Comparison of ENCODE assay signal across 10 cellular contexts in the genomic region with DNA sequence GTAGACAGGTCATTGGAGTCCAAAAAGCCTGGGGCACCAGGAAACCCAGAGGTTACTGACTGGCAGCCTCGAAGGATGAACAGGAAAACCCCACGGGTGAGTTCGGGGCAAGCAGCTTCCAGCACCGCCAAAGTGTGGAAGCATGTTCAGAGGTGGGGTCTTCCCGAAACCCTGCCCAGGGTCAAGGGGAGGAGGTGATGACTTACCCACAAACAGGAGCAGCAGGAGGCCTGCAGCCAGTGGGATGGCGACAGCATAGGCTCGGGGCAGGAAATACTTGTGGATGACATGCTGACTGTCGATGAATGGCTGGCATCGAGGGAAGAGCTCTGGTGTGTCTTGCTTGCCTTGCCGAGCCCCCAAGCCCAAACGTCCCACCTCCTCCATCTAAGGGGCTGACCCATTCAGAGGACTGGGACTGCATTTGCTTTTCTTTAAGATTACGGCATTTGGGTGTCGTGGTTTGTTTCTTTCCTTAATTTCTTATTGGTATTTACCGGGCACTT. TPM values are rescaled to one million over a fixed set of nuclear protein-coding genes. Genes with fewer than 3 reads are reported as not detected.
DNase-seq lines count a peak whose midpoint lies in the region; ATAC-seq, FAIRE-seq and TF ChIP-seq lines count a peak whose summit lies in the region.
"Had no signal": no experiment of that assay in that cellular context is flagged by ENCODE, and none has a peak within 500 bp of the region (broad histone marks: within the 10 kb centered on the region; RNA-seq: fewer than 3 reads in every experiment).

No MANE protein-coding gene starts in this region.

- peak overlapping the region; percentile 98 for H3K4me3 Mint-ChIP-seq in activated naive CD8-positive, alpha-beta T cell

- WGBS in HepG2 (ENCODE audit: low lambda C conversion rate), result 77% methylated on average over 12 of the region's 14 CpGs
- 83% methylated on average over 9 of the region's 14 CpGs for WGBS in right lobe of liver (ENCODE audit: insufficient coverage, low coverage, low lambda C conversion rate, missing lambda C conversion rate)

- H3K36me3 Mint-ChIP-seq in activated naive CD8-positive, alpha-beta T cell, result peaks cover 7% of the 10 kb centered on the region

- intact Hi-C loops in HepG2 (cut with micrococcal nuclease; ENCODE audit: unreplicated experiment) (no loop called here), right lobe of liver (cut with DNase I) (no loop called here), lower lobe of right lung (cut with DNase I) (no loop called here)

- H3K27me3 Mint-ChIP-seq in activated naive CD8-positive, alpha-beta T cell, result no peaks in the 10 kb centered on the region

- H4K20me1 ChIP-seq in HepG2 (ENCODE audit: insufficient read depth, low read length), result no peaks in the 10 kb centered on the region

- peak overlapping the region; percentile 99 for H3K4me2 ChIP-seq in HepG2 (ENCODE audit: low read depth, low read length)

- no peak for TF ChIP-seq CTCF in HepG2 (CRISPR knock-in tag; IDR thresholded peaks at IDR 0.05)
- no peak for TF ChIP-seq CTCF in right lobe of liver (IDR thresholded peaks at IDR 0.05)
- no peak for TF ChIP-seq CTCF in lower lobe of right lung (IDR thresholded peaks at IDR 0.05)
- TF ChIP-seq CTCF in GM13977 (IDR thresholded peaks at IDR 0.05; ENCODE audit: extremely low read depth, insufficient read depth, missing control alignments), result no peak

- ATAC-seq in HepG2, result no peak
- ATAC-seq in right lobe of liver, result no peak
- ATAC-seq in lower lobe of right lung, result no peak
- ATAC-seq in HG02623 (IDR thresholded peaks at IDR 0.05; ENCODE audit: unreplicated experiment), result no peak
- no peak for ATAC-seq in HG03571 (IDR thresholded peaks at IDR 0.05; ENCODE audit: unreplicated experiment)

- CTCF ChIA-PET in HepG2 (lab: Yijun Ruan, JAX; ENCODE audit: low intra/inter-chr PET ratio, low total read pairs), result no interaction called here

- peak in 1 of 2 experiments; percentile 36; a peak in 1 of 4 replicates for TF ChIP-seq POLR2A in HepG2 (IDR thresholded peaks at IDR 0.05; ENCODE audit: insufficient read depth in 1 of 2, low read depth in 2 of 2, low read length in 2 of 2)
- TF ChIP-seq POLR2A in right lobe of liver (IDR thresholded peaks at IDR 0.05), result no peak

- POLR2A ChIA-PET in HepG2 (lab: Yijun Ruan, JAX), result interaction anchor here (1.4 kb wide), 1 partner anchor 99 kb away, joined by 3 read pairs; no protein-coding TSS in a partner anchor

- no peak overlapping the region for H2AFZ ChIP-seq in HepG2 (ENCODE audit: low read length)

- FAIRE-seq in HepG2 (lab: Jason Lieb, UNC), result no peak

- H3K4me1 Mint-ChIP-seq in activated naive CD8-positive, alpha-beta T cell (ENCODE audit: low read depth), result peaks cover 45% of the 10 kb centered on the region

- H3K27ac ChIP-seq in HepG2 (ENCODE audit: extremely low read length, insufficient read depth, low read length) (no peak overlapping the region), right lobe of liver (no peak overlapping the region), lower lobe of right lung (no peak overlapping the region)

- H3K36me3 ChIP-seq in HepG2 (replicated peaks in 1 of 2; ENCODE audit: control insufficient read depth in 1 of 2, insufficient read depth in 2 of 2, low read length in 2 of 2), result peaks cover 0 to 2% of the 10 kb centered on the region in 2 experiments; a peak in 2 of 5 replicates
- peaks cover 0 to 2% (median 0%) of the 10 kb centered on the region in 4 donors for H3K36me3 ChIP-seq in right lobe of liver
- H3K36me3 ChIP-seq in lower lobe of right lung, result peaks cover 5% of the 10 kb centered on the region

- peak overlapping the region; percentile 86 to 96 (median 89) for H3K4me3 ChIP-seq in HepG2 (replicated peaks in 1 of 3; ENCODE audit: insufficient read depth in 1 of 3, low read depth in 2 of 3, low read length in 3 of 3)
- peak overlapping the region in 1 of 3 donors; percentile 70 for H3K4me3 ChIP-seq in right lobe of liver
- H3K4me3 ChIP-seq in lower lobe of right lung, result peak overlapping the region; percentile 88

- H3K9ac ChIP-seq in HepG2 (ENCODE audit: insufficient read depth, low read depth, low read length), result peak overlapping the region; percentile 84; the same call in 1 of the 2 replicates

- peaks cover 22% of the 10 kb centered on the region for H3K79me2 ChIP-seq in HepG2 (ENCODE audit: insufficient read depth, low read length)

- DNase-seq in HepG2 (ENCODE audit: low spot score) (no peak), right lobe of liver (no peak), lower lobe of right lung (no peak), COR-L47 (lab: John Stamatoyannopoulos, UW) (no peak), GM13977 (ENCODE audit: low spot score) (no peak)
- DNase-seq: NCI-H1092 treated with DMSO at 0.1 percent for 48 hours; stimulated activated CD4-positive, alpha-beta T cell treated with anti-CD3 and anti-CD28 coated beads, Interleukin-4, amount 100 ng/mL, for 24 hours had no signal

- no peak for TF ChIP-seq RAD21 in HepG2 (CRISPR knock-in tag; IDR thresholded peaks at IDR 0.05)

- peak overlapping the region; percentile 97 for H3K27ac Mint-ChIP-seq in activated naive CD8-positive, alpha-beta T cell

- BruUV-seq in HepG2 (replicated peaks; lab: Mats Ljungman, UMichigan), result no TSS peak

- in situ Hi-C loops in HepG2 (cut with HindIII; ENCODE audit: extremely low pct_ligation_motif_present, low pct_unique_long_range_greater_than_20kb), result loop anchor here (5.0 kb wide), 1 partner anchor 101 kb away; no protein-coding TSS in a partner anchor
- in situ Hi-C loops in GM13977 (cut with MboI; ENCODE audit: low pct_unique_long_range_greater_than_20kb, low sequenced_read_pairs, unreplicated experiment), result no loop called here

- H3K27me3 ChIP-seq in HepG2 (ENCODE audit: control insufficient read depth in 1 of 2, insufficient read depth in 2 of 2, low read length in 2 of 2) (no peaks in the 10 kb centered on the region; a peak in 1 of 5 replicates), right lobe of liver (no peaks in the 10 kb centered on the region), lower lobe of right lung (ENCODE audit: low read depth) (no peaks in the 10 kb centered on the region)

- H3K9me3 ChIP-seq in HepG2 (ENCODE audit: low read length) (no peaks in the 10 kb centered on the region), right lobe of liver (no peaks in the 10 kb centered on the region), lower lobe of right lung (no peaks in the 10 kb centered on the region)

- H3K4me1 ChIP-seq in HepG2 (ENCODE audit: insufficient read depth, low read length), result peaks cover 35% of the 10 kb centered on the region
- H3K4me1 ChIP-seq in right lobe of liver, result peaks cover 0 to 8% (median 3%) of the 10 kb centered on the region in 4 donors
- peaks cover 29% of the 10 kb centered on the region for H3K4me1 ChIP-seq in lower lobe of right lung

- TF ChIP-seq EP300 in HepG2 (IDR thresholded peaks at IDR 0.05; ENCODE audit: low read depth in 2 of 2, low read length in 2 of 2) (no peak), HepG2 (CRISPR knock-in tag; IDR thresholded peaks at IDR 0.05; ENCODE audit: borderline replicate concordance) (no peak)

- no peaks in the 10 kb centered on the region for H3K9me3 Mint-ChIP-seq in activated naive CD8-positive, alpha-beta T cell (ENCODE audit: low read depth)

RNA-seq across cellular contexts. Expression of a gene that starts 1.3 kb away (rescaled TPM):
- total RNA-seq in HepG2 (2016; rRNA removed; fragmentation: Illumina TruSeq; extraction: Trizol), result 17.5 and 24.8 TPM in 2 replicates
- 20.0 and 27.3 TPM in 2 replicates for total RNA-seq in HepG2 (2016; cell fraction: cytosol; rRNA removed; fragmentation: Illumina TruSeq; extraction: Trizol; ENCODE audit: low read depth)
- total RNA-seq in HepG2 (2016; cell fraction: insoluble cytoplasmic fraction; rRNA removed; fragmentation: Illumina TruSeq; extraction: Trizol), result 14.9 and 23.0 TPM in 2 replicates
- 31.4 and 35.9 TPM in 2 replicates for total RNA-seq in HepG2 (2016; cell fraction: membrane; rRNA removed; fragmentation: Illumina TruSeq; extraction: Trizol)
- total RNA-seq in HepG2 (2016; cell fraction: nucleus; rRNA removed; fragmentation: Illumina TruSeq; extraction: Trizol), result 18.6 and 22.0 TPM in 2 replicates
- polyA plus RNA-seq in HepG2 (2011; rRNA removed), result 35.3 and 38.6 TPM in 2 replicates
- polyA plus RNA-seq in HepG2 (2011; cell fraction: cytosol; rRNA removed), result 30.5 and 35.2 TPM in 2 replicates
- 36.6 and 37.4 TPM in 2 replicates for polyA plus RNA-seq in HepG2 (2011; cell fraction: nucleus; rRNA removed)
- polyA plus RNA-seq in HepG2 (2012), result 21.4 and 25.3 TPM in 2 replicates
- 32.5 and 40.9 TPM in 2 replicates for polyA plus RNA-seq in HepG2 (2016; cell fraction: cytosol; fragmentation: Illumina TruSeq; extraction: Trizol; ENCODE audit: low read depth)
- 30.7 and 34.8 TPM in 2 replicates for polyA plus RNA-seq in HepG2 (2016; cell fraction: insoluble cytoplasmic fraction; fragmentation: Illumina TruSeq; extraction: Trizol; ENCODE audit: low read depth)
- 49.8 and 53.8 TPM in 2 replicates for polyA plus RNA-seq in HepG2 (2016; cell fraction: membrane; fragmentation: Illumina TruSeq; extraction: Trizol; ENCODE audit: low read depth)
- 49.9 and 52.5 TPM in 2 replicates for polyA plus RNA-seq in HepG2 (2016; cell fraction: nucleus; fragmentation: Illumina TruSeq; extraction: Trizol; ENCODE audit: insufficient read depth, low read depth)
- 68.5 and 193 TPM in 2 replicates for polyA minus RNA-seq in HepG2 (2011; rRNA and poly(A)+ RNA removed; ENCODE audit: low replicate concordance)
- 12.9 and 15.4 TPM in 2 replicates for polyA minus RNA-seq in HepG2 (2011; cell fraction: cytosol; rRNA and poly(A)+ RNA removed)
- polyA minus RNA-seq in HepG2 (2011; cell fraction: nucleus; rRNA and poly(A)+ RNA removed), result 34.8 and 35.4 TPM in 2 replicates
- 10 to 100 TPM; 10.6 to 19.1 (median 13.9) TPM for total RNA-seq in right lobe of liver
- total RNA-seq in lower lobe of right lung, result 33.7 TPM

RNA-seq across cellular contexts. Expression of a gene that starts 5.8 kb away (rescaled TPM):
- total RNA-seq in HepG2 (2016; rRNA removed; fragmentation: Illumina TruSeq; extraction: Trizol) (0.20 TPM in 1 of 2 replicates, not detected in the other), right lobe of liver (under 1 TPM in 3 of 6 experiments, not detected in 3; 0.58 to 0.81 (median 0.70) TPM), lower lobe of right lung (11.5 TPM)
- 0.51 TPM in 1 of 2 replicates, not detected in the other for total RNA-seq in HepG2 (2016; cell fraction: cytosol; rRNA removed; fragmentation: Illumina TruSeq; extraction: Trizol; ENCODE audit: low read depth)
- 0.15 TPM in 1 of 2 replicates, not detected in the other for total RNA-seq in HepG2 (2016; cell fraction: insoluble cytoplasmic fraction; rRNA removed; fragmentation: Illumina TruSeq; extraction: Trizol)
- total RNA-seq in HepG2 (2016; cell fraction: membrane; rRNA removed; fragmentation: Illumina TruSeq; extraction: Trizol), result not detected in 2 replicates
- total RNA-seq in HepG2 (2016; cell fraction: nucleus; rRNA removed; fragmentation: Illumina TruSeq; extraction: Trizol), result 0.56 TPM in 1 of 2 replicates, not detected in the other
- polyA plus RNA-seq in HepG2 (2011; rRNA removed), result 0.44 and 0.49 TPM in 2 replicates
- 0.17 and 0.32 TPM in 2 replicates for polyA plus RNA-seq in HepG2 (2011; cell fraction: cytosol; rRNA removed)
- 5.3 and 9.9 TPM in 2 replicates for polyA plus RNA-seq in HepG2 (2011; cell fraction: nucleus; rRNA removed)
- polyA plus RNA-seq in HepG2 (2012), result 0.32 and 0.67 TPM in 2 replicates
- 0.24 TPM in 1 of 2 replicates, not detected in the other for polyA plus RNA-seq in HepG2 (2016; cell fraction: cytosol; fragmentation: Illumina TruSeq; extraction: Trizol; ENCODE audit: low read depth)
- polyA plus RNA-seq in HepG2 (2016; cell fraction: insoluble cytoplasmic fraction; fragmentation: Illumina TruSeq; extraction: Trizol; ENCODE audit: low read depth), result not detected in 2 replicates
- polyA plus RNA-seq in HepG2 (2016; cell fraction: membrane; fragmentation: Illumina TruSeq; extraction: Trizol; ENCODE audit: low read depth), result not detected in 2 replicates
- polyA plus RNA-seq in HepG2 (2016; cell fraction: nucleus; fragmentation: Illumina TruSeq; extraction: Trizol; ENCODE audit: insufficient read depth, low read depth), result 1.1 TPM in 1 of 2 replicates, not detected in the other
- 0.72 and 1.4 TPM in 2 replicates for polyA minus RNA-seq in HepG2 (2011; rRNA and poly(A)+ RNA removed; ENCODE audit: low replicate concordance)
- 0.88 TPM in 1 of 2 replicates, not detected in the other for polyA minus RNA-seq in HepG2 (2011; cell fraction: cytosol; rRNA and poly(A)+ RNA removed)
- polyA minus RNA-seq in HepG2 (2011; cell fraction: nucleus; rRNA and poly(A)+ RNA removed), result 1.3 and 2.2 TPM in 2 replicates

RNA-seq across cellular contexts. Expression of a gene that starts 19.6 kb away (rescaled TPM):
- 14.8 and 18.8 TPM in 2 replicates for total RNA-seq in HepG2 (2016; rRNA removed; fragmentation: Illumina TruSeq; extraction: Trizol)
- 35.6 and 43.0 TPM in 2 replicates for total RNA-seq in HepG2 (2016; cell fraction: cytosol; rRNA removed; fragmentation: Illumina TruSeq; extraction: Trizol; ENCODE audit: low read depth)
- 13.0 and 19.7 TPM in 2 replicates for total RNA-seq in HepG2 (2016; cell fraction: insoluble cytoplasmic fraction; rRNA removed; fragmentation: Illumina TruSeq; extraction: Trizol)
- 47.7 and 65.6 TPM in 2 replicates for total RNA-seq in HepG2 (2016; cell fraction: membrane; rRNA removed; fragmentation: Illumina TruSeq; extraction: Trizol)
- 12.8 and 17.5 TPM in 2 replicates for total RNA-seq in HepG2 (2016; cell fraction: nucleus; rRNA removed; fragmentation: Illumina TruSeq; extraction: Trizol)
- 27.7 and 36.4 TPM in 2 replicates for polyA plus RNA-seq in HepG2 (2011; rRNA removed)
- polyA plus RNA-seq in HepG2 (2011; cell fraction: cytosol; rRNA removed), result 26.2 and 47.9 TPM in 2 replicates
- polyA plus RNA-seq in HepG2 (2011; cell fraction: nucleus; rRNA removed), result 41.2 and 43.3 TPM in 2 replicates
- 14.8 and 21.6 TPM in 2 replicates for polyA plus RNA-seq in HepG2 (2012)
- 55.5 and 75.3 TPM in 2 replicates for polyA plus RNA-seq in HepG2 (2016; cell fraction: cytosol; fragmentation: Illumina TruSeq; extraction: Trizol; ENCODE audit: low read depth)
- polyA plus RNA-seq in HepG2 (2016; cell fraction: insoluble cytoplasmic fraction; fragmentation: Illumina TruSeq; extraction: Trizol; ENCODE audit: low read depth), result 20.6 and 23.9 TPM in 2 replicates
- polyA plus RNA-seq in HepG2 (2016; cell fraction: membrane; fragmentation: Illumina TruSeq; extraction: Trizol; ENCODE audit: low read depth), result 69.4 and 78.8 TPM in 2 replicates
- 25.2 and 32.3 TPM in 2 replicates for polyA plus RNA-seq in HepG2 (2016; cell fraction: nucleus; fragmentation: Illumina TruSeq; extraction: Trizol; ENCODE audit: insufficient read depth, low read depth)
- polyA minus RNA-seq in HepG2 (2011; rRNA and poly(A)+ RNA removed; ENCODE audit: low replicate concordance), result 74.4 and 118 TPM in 2 replicates
- 40.0 and 42.1 TPM in 2 replicates for polyA minus RNA-seq in HepG2 (2011; cell fraction: cytosol; rRNA and poly(A)+ RNA removed)
- polyA minus RNA-seq in HepG2 (2011; cell fraction: nucleus; rRNA and poly(A)+ RNA removed), result 15.6 and 17.8 TPM in 2 replicates
- total RNA-seq in right lobe of liver, result 10 to 100 TPM in 3 of 6 experiments, 1 to 10 TPM in 3; 3.2 to 23.8 (median 11.2) TPM
- 45.6 TPM for total RNA-seq in lower lobe of right lung

RNA-seq across cellular contexts. Expression of a gene that starts 37.0 kb away (rescaled TPM):
- total RNA-seq in HepG2 (2016; rRNA removed; fragmentation: Illumina TruSeq; extraction: Trizol) (16.7 and 18.5 TPM in 2 replicates), right lobe of liver (10 to 100 TPM; 22.5 to 40.3 (median 29.8) TPM), lower lobe of right lung (82.0 TPM)
- total RNA-seq in HepG2 (2016; cell fraction: cytosol; rRNA removed; fragmentation: Illumina TruSeq; extraction: Trizol; ENCODE audit: low read depth), result 13.5 and 13.9 TPM in 2 replicates
- 11.7 and 18.2 TPM in 2 replicates for total RNA-seq in HepG2 (2016; cell fraction: insoluble cytoplasmic fraction; rRNA removed; fragmentation: Illumina TruSeq; extraction: Trizol)
- total RNA-seq in HepG2 (2016; cell fraction: membrane; rRNA removed; fragmentation: Illumina TruSeq; extraction: Trizol), result 42.0 and 46.1 TPM in 2 replicates
- total RNA-seq in HepG2 (2016; cell fraction: nucleus; rRNA removed; fragmentation: Illumina TruSeq; extraction: Trizol), result 13.4 and 15.1 TPM in 2 replicates
- polyA plus RNA-seq in HepG2 (2011; rRNA removed), result 65.4 and 103 TPM in 2 replicates
- polyA plus RNA-seq in HepG2 (2011; cell fraction: cytosol; rRNA removed), result 63.0 and 69.3 TPM in 2 replicates
- polyA plus RNA-seq in HepG2 (2011; cell fraction: nucleus; rRNA removed), result 134 and 138 TPM in 2 replicates
- polyA plus RNA-seq in HepG2 (2012), result 36.1 and 53.0 TPM in 2 replicates
- polyA plus RNA-seq in HepG2 (2016; cell fraction: cytosol; fragmentation: Illumina TruSeq; extraction: Trizol; ENCODE audit: low read depth), result 33.4 and 37.1 TPM in 2 replicates
- polyA plus RNA-seq in HepG2 (2016; cell fraction: insoluble cytoplasmic fraction; fragmentation: Illumina TruSeq; extraction: Trizol; ENCODE audit: low read depth), result 18.0 and 19.3 TPM in 2 replicates
- 54.8 and 59.0 TPM in 2 replicates for polyA plus RNA-seq in HepG2 (2016; cell fraction: membrane; fragmentation: Illumina TruSeq; extraction: Trizol; ENCODE audit: low read depth)
- 32.9 and 35.5 TPM in 2 replicates for polyA plus RNA-seq in HepG2 (2016; cell fraction: nucleus; fragmentation: Illumina TruSeq; extraction: Trizol; ENCODE audit: insufficient read depth, low read depth)
- polyA minus RNA-seq in HepG2 (2011; rRNA and poly(A)+ RNA removed; ENCODE audit: low replicate concordance), result 41.6 and 91.9 TPM in 2 replicates
- polyA minus RNA-seq in HepG2 (2011; cell fraction: cytosol; rRNA and poly(A)+ RNA removed), result 15.4 and 21.1 TPM in 2 replicates
- 22.4 and 22.6 TPM in 2 replicates for polyA minus RNA-seq in HepG2 (2011; cell fraction: nucleus; rRNA and poly(A)+ RNA removed)

RNA-seq across cellular contexts. Expression of a gene that starts 44.4 kb away (rescaled TPM):
- 16.1 and 16.6 TPM in 2 replicates for total RNA-seq in HepG2 (2016; rRNA removed; fragmentation: Illumina TruSeq; extraction: Trizol)
- 10.4 and 11.3 TPM in 2 replicates for total RNA-seq in HepG2 (2016; cell fraction: cytosol; rRNA removed; fragmentation: Illumina TruSeq; extraction: Trizol; ENCODE audit: low read depth)
- total RNA-seq in HepG2 (2016; cell fraction: insoluble cytoplasmic fraction; rRNA removed; fragmentation: Illumina TruSeq; extraction: Trizol), result 12.3 and 17.2 TPM in 2 replicates
- total RNA-seq in HepG2 (2016; cell fraction: membrane; rRNA removed; fragmentation: Illumina TruSeq; extraction: Trizol), result 21.5 and 21.9 TPM in 2 replicates
- total RNA-seq in HepG2 (2016; cell fraction: nucleus; rRNA removed; fragmentation: Illumina TruSeq; extraction: Trizol), result 20.0 and 24.0 TPM in 2 replicates
- polyA plus RNA-seq in HepG2 (2011; rRNA removed), result 25.2 and 30.1 TPM in 2 replicates
- polyA plus RNA-seq in HepG2 (2011; cell fraction: cytosol; rRNA removed), result 19.7 and 22.7 TPM in 2 replicates
- 108 and 126 TPM in 2 replicates for polyA plus RNA-seq in HepG2 (2011; cell fraction: nucleus; rRNA removed)
- 22.5 and 36.8 TPM in 2 replicates for polyA plus RNA-seq in HepG2 (2012)
- 3.8 and 4.2 TPM in 2 replicates for polyA plus RNA-seq in HepG2 (2016; cell fraction: cytosol; fragmentation: Illumina TruSeq; extraction: Trizol; ENCODE audit: low read depth)
- polyA plus RNA-seq in HepG2 (2016; cell fraction: insoluble cytoplasmic fraction; fragmentation: Illumina TruSeq; extraction: Trizol; ENCODE audit: low read depth), result 24.1 and 30.7 TPM in 2 replicates
- polyA plus RNA-seq in HepG2 (2016; cell fraction: membrane; fragmentation: Illumina TruSeq; extraction: Trizol; ENCODE audit: low read depth), result 16.7 and 17.4 TPM in 2 replicates
- 72.4 and 76.1 TPM in 2 replicates for polyA plus RNA-seq in HepG2 (2016; cell fraction: nucleus; fragmentation: Illumina TruSeq; extraction: Trizol; ENCODE audit: insufficient read depth, low read depth)
- 25.3 and 40.6 TPM in 2 replicates for polyA minus RNA-seq in HepG2 (2011; rRNA and poly(A)+ RNA removed; ENCODE audit: low replicate concordance)
- 8.3 and 11.4 TPM in 2 replicates for polyA minus RNA-seq in HepG2 (2011; cell fraction: cytosol; rRNA and poly(A)+ RNA removed)
- 25.0 and 25.4 TPM in 2 replicates for polyA minus RNA-seq in HepG2 (2011; cell fraction: nucleus; rRNA and poly(A)+ RNA removed)
- 10 to 100 TPM in 5 of 6 experiments, 1 to 10 TPM in 1; 9.7 to 54.1 (median 23.6) TPM for total RNA-seq in right lobe of liver
- total RNA-seq in lower lobe of right lung, result 36.0 TPM
